In genomic region chr3:150412599-150413069, GRCh38 we compare ENCODE assay signal across 8 cellular contexts. TPM values are rescaled to one million over a fixed set of nuclear protein-coding genes. Genes with fewer than 3 reads are reported as not detected.
DNase-seq lines count a peak whose midpoint lies in the region; ATAC-seq and TF ChIP-seq lines count a peak whose summit lies in the region.

No MANE protein-coding gene starts in this region.

- no peak for TF ChIP-seq CTCF in GM20000 (IDR thresholded peaks at IDR 0.05; ENCODE audit: extremely low read depth, missing control alignments)
- no peak for TF ChIP-seq CTCF in RWPE2 (IDR thresholded peaks at IDR 0.05; ENCODE audit: poor library complexity, severe bottlenecking)

- no peaks in the 10 kb centered on the region for H3K27me3 ChIP-seq in RWPE2 (ENCODE audit: insufficient read depth, poor library complexity, severe bottlenecking)

- H3K36me3 ChIP-seq in RWPE2 (ENCODE audit: low read depth), result peaks cover 73% of the 10 kb centered on the region

- peaks cover 45 to 65% of the 10 kb centered on the region in 2 donors for H3K4me1 Mint-ChIP-seq in effector memory CD8-positive, alpha-beta T cell (ENCODE audit: low read depth in 2 of 2)
- peaks cover 34 to 70% (median 61%) of the 10 kb centered on the region in 4 donors for H3K4me1 Mint-ChIP-seq in naive thymus-derived CD8-positive, alpha-beta T cell

- H3K36me3 Mint-ChIP-seq in effector memory CD8-positive, alpha-beta T cell (ENCODE audit: insufficient read depth), result peaks cover 44% of the 10 kb centered on the region
- H3K36me3 Mint-ChIP-seq in naive thymus-derived CD8-positive, alpha-beta T cell, result peaks cover 0 to 36% (median 13%) of the 10 kb centered on the region in 3 donors

- peak overlapping the region; percentile 91 for H3K4me3 ChIP-seq in RWPE2 (ENCODE audit: severe bottlenecking)

- peaks cover 33% of the 10 kb centered on the region for H3K4me1 ChIP-seq in RWPE2 (ENCODE audit: insufficient read depth, poor library complexity, severe bottlenecking)

- ATAC-seq in RWPE2 (ENCODE audit: low read depth) (no peak), left lobe of liver (no peak), HG03565 (IDR thresholded peaks at IDR 0.05; ENCODE audit: unreplicated experiment) (no peak)
- no peak for ATAC-seq in effector memory CD8-positive, alpha-beta T cell (replicated peaks)
- no peak for ATAC-seq in naive thymus-derived CD8-positive, alpha-beta T cell

- no peaks in the 10 kb centered on the region for H3K9me3 ChIP-seq in RWPE2 (ENCODE audit: severe bottlenecking)

- H3K27ac ChIP-seq in RWPE2 (ENCODE audit: poor library complexity, severe bottlenecking), result peak overlapping the region; percentile 93

- no peaks in the 10 kb centered on the region for H3K9me3 Mint-ChIP-seq in effector memory CD8-positive, alpha-beta T cell
- H3K9me3 Mint-ChIP-seq in naive thymus-derived CD8-positive, alpha-beta T cell, result no peaks in the 10 kb centered on the region

- DNase-seq in Ammon's horn (ENCODE audit: low spot score) (peak; percentile 57), GM20000 (ENCODE audit: low spot score) (peak; percentile 19), RWPE2 (ENCODE audit: low spot score) (no peak), COLO668 (lab: John Stamatoyannopoulos, UW; ENCODE audit: unreplicated experiment) (no peak), left lobe of liver (ENCODE audit: low spot score) (no peak)
- no peak for DNase-seq in effector memory CD8-positive, alpha-beta T cell
- peak in 1 of 10 donors; percentile 10 for DNase-seq in naive thymus-derived CD8-positive, alpha-beta T cell

- peak overlapping the region; percentile 84 to 96 for H3K4me3 Mint-ChIP-seq in effector memory CD8-positive, alpha-beta T cell
- H3K4me3 Mint-ChIP-seq in naive thymus-derived CD8-positive, alpha-beta T cell, result peak overlapping the region; percentile 75 to 97 (median 85)

- POLR2A ChIA-PET in naive thymus-derived CD8-positive, alpha-beta T cell (lab: Charles Lee), result no interaction called here

- no peaks in the 10 kb centered on the region for H3K27me3 Mint-ChIP-seq in effector memory CD8-positive, alpha-beta T cell
- H3K27me3 Mint-ChIP-seq in naive thymus-derived CD8-positive, alpha-beta T cell, result no peaks in the 10 kb centered on the region

- H3K27ac Mint-ChIP-seq in effector memory CD8-positive, alpha-beta T cell, result peak overlapping the region in 1 of 2 donors; percentile 9
- peak overlapping the region in 8 of 10 donors; percentile 1 to 17 (median 8) for H3K27ac Mint-ChIP-seq in naive thymus-derived CD8-positive, alpha-beta T cell

RNA-seq across cellular contexts. Expression of gene TSC22D2, which starts 4.5 kb away (rescaled TPM):
- total RNA-seq in naive thymus-derived CD8-positive, alpha-beta T cell, result 10 to 100 TPM; 25.9 to 28.9 TPM
- 10 to 100 TPM in 1 of 3 donors, 1 to 10 TPM in 2; 6.3 to 11.8 (median 8.0) TPM for polyA plus RNA-seq in naive thymus-derived CD8-positive, alpha-beta T cell
- 8.5 TPM for total RNA-seq in left lobe of liver

Comparison
In these comparisons a context has a peak if more than half of its experiments do, and no peak if none do; other contexts are left out.
1. DNase-seq: peak in Ammon's horn (single experiment) and GM20000 (single experiment); none in RWPE2 (single experiment), effector memory CD8-positive, alpha-beta T cell (0 of 3), COLO668 (single experiment) and left lobe of liver (single experiment).